ENCODE assay signal across 1 cellular context in the genomic region with DNA sequence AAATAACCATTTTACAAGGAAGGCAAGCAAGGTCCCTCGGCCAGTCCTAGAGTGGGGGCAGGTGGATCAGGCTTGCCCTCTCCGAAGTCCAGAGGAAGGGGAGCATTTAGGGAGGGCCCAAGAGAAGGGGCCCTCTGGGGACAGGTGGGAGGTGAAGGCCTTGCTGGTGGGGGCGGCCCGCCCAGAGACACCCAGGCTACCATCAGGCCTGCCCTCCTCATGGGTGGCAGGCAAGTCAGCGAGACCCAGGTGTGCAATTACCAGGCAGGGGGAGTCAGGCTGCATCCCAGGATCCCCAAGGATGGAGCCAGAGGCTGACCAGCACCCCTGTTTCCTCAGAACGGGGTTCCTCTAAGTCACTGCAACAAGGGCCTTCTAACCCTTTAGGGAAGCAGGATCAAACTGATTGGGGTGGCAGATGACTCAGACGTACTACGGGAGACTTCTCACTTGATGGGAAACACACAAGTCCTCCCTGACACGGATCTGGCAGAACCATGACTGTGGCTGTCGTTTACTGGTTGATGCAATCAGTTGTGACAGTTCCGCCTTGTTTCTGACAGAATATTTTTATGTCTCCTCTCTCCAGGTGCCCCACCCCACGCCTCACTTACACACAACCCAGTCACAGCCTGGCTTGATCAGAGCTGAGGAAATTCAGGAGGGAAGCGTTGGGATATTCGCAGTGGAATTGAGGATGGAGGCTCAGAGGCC.
A peak's percentile ranks its signal among the peaks of the same experiment; 100 is the strongest.
TF ChIP-seq lines count a peak whose summit lies in the region.

No MANE protein-coding gene starts in this region.

TF ChIP-seq in K562, 482 proteins besides CTCF, POLR2A, EP300 and RAD21 (continued from another document and continues in another):
- TF ChIP-seq, protein P1, sequence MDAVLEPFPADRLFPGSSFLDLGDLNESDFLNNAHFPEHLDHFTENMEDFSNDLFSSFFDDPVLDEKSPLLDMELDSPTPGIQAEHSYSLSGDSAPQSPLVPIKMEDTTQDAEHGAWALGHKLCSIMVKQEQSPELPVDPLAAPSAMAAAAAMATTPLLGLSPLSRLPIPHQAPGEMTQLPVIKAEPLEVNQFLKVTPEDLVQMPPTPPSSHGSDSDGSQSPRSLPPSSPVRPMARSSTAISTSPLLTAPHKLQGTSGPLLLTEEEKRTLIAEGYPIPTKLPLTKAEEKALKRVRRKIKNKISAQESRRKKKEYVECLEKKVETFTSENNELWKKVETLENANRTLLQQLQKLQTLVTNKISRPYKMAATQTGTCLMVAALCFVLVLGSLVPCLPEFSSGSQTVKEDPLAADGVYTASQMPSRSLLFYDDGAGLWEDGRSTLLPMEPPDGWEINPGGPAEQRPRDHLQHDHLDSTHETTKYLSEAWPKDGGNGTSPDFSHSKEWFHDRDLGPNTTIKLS (IDR thresholded peaks at IDR 0.05; ENCODE audit: borderline replicate concordance, low read depth), result no peak
- TF ChIP-seq TARDBP (IDR thresholded peaks at IDR 0.05) (no peak), ZNF274 (IDR thresholded peaks at IDR 0.05; ENCODE audit: borderline replicate concordance, low read depth, low read length) (no peak), NUFIP1 (IDR thresholded peaks at IDR 0.05; ENCODE audit: partially characterized antibody) (no peak), SIN3B (IDR thresholded peaks at IDR 0.05; ENCODE audit: low read depth) (no peak), NR2F6 (CRISPR knock-in tag; IDR thresholded peaks at IDR 0.05) (no peak), CAMTA2 (CRISPR knock-in tag; conservative IDR thresholded peaks at IDR 0.05) (no peak), GTF2E2 (tag; IDR thresholded peaks at IDR 0.05) (no peak), CTBP1 (IDR thresholded peaks at IDR 0.05; ENCODE audit: borderline replicate concordance) (peak; percentile 66; the same call in 1 of the 2 replicates), CEBPG (CRISPR knock-in tag; IDR thresholded peaks at IDR 0.05) (peak; percentile 86), CEBPG (tag; conservative IDR thresholded peaks at IDR 0.05 in 1 of 2, IDR thresholded peaks at IDR 0.05 in 1 of 2) (peak; percentile 56 to 87; a peak in 3 of 4 replicates), POLR2AphosphoS5 (IDR thresholded peaks at IDR 0.05; ENCODE audit: control insufficient read depth, insufficient read depth, low read depth, low read length) (no peak), NFIC (IDR thresholded peaks at IDR 0.05) (no peak), CBX2 (IDR thresholded peaks at IDR 0.05; ENCODE audit: insufficient read depth, low read length, poor library complexity, severe bottlenecking) (no peak), FOXJ2 (tag; IDR thresholded peaks at IDR 0.05) (no peak), ZNF184 (CRISPR knock-in tag; IDR thresholded peaks at IDR 0.05) (no peak), ARNT (IDR thresholded peaks at IDR 0.05) (no peak), ZC3H8 (IDR thresholded peaks at IDR 0.05) (no peak), BCL6 (CRISPR knock-in tag; IDR thresholded peaks at IDR 0.05) (no peak), MED1 (CRISPR knock-in tag; IDR thresholded peaks at IDR 0.05; ENCODE audit: borderline replicate concordance) (no peak), ETS2 (tag; IDR thresholded peaks at IDR 0.05; ENCODE audit: borderline replicate concordance, poor library complexity, severe bottlenecking) (no peak), SUPT5H (IDR thresholded peaks at IDR 0.05) (no peak), KLF13 (tag; IDR thresholded peaks at IDR 0.05; ENCODE audit: borderline replicate concordance, low read depth) (no peak), TCF7L2 (IDR thresholded peaks at IDR 0.05; ENCODE audit: low read depth, low read length) (no peak), MYNN (IDR thresholded peaks at IDR 0.05) (no peak), MYNN (CRISPR knock-in tag; IDR thresholded peaks at IDR 0.05) (no peak)
- TF ChIP-seq, protein P2, sequence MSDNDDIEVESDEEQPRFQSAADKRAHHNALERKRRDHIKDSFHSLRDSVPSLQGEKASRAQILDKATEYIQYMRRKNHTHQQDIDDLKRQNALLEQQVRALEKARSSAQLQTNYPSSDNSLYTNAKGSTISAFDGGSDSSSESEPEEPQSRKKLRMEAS (CRISPR knock-in tag; IDR thresholded peaks at IDR 0.05), result no peak
- TF ChIP-seq, protein P3, sequence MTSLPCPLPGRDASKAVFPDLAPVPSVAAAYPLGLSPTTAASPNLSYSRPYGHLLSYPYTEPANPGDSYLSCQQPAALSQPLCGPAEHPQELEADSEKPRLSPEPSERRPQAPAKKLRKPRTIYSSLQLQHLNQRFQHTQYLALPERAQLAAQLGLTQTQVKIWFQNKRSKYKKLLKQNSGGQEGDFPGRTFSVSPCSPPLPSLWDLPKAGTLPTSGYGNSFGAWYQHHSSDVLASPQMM (CRISPR knock-in tag; IDR thresholded peaks at IDR 0.05), result no peak
- TF ChIP-seq, protein P4, sequence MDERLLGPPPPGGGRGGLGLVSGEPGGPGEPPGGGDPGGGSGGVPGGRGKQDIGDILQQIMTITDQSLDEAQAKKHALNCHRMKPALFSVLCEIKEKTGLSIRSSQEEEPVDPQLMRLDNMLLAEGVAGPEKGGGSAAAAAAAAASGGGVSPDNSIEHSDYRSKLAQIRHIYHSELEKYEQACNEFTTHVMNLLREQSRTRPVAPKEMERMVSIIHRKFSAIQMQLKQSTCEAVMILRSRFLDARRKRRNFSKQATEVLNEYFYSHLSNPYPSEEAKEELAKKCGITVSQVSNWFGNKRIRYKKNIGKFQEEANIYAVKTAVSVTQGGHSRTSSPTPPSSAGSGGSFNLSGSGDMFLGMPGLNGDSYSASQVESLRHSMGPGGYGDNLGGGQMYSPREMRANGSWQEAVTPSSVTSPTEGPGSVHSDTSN (CRISPR knock-in tag; IDR thresholded peaks at IDR 0.05; ENCODE audit: low read depth), result no peak
- TF ChIP-seq, protein P4 (tag; conservative IDR thresholded peaks at IDR 0.05; ENCODE audit: low read depth), result peak; percentile 19; the same call in 1 of the 2 replicates
- TF ChIP-seq, protein P5, sequence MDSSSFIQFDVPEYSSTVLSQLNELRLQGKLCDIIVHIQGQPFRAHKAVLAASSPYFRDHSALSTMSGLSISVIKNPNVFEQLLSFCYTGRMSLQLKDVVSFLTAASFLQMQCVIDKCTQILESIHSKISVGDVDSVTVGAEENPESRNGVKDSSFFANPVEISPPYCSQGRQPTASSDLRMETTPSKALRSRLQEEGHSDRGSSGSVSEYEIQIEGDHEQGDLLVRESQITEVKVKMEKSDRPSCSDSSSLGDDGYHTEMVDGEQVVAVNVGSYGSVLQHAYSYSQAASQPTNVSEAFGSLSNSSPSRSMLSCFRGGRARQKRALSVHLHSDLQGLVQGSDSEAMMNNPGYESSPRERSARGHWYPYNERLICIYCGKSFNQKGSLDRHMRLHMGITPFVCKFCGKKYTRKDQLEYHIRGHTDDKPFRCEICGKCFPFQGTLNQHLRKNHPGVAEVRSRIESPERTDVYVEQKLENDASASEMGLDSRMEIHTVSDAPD (CRISPR knock-in tag; IDR thresholded peaks at IDR 0.05), result no peak
- TF ChIP-seq, protein P6, sequence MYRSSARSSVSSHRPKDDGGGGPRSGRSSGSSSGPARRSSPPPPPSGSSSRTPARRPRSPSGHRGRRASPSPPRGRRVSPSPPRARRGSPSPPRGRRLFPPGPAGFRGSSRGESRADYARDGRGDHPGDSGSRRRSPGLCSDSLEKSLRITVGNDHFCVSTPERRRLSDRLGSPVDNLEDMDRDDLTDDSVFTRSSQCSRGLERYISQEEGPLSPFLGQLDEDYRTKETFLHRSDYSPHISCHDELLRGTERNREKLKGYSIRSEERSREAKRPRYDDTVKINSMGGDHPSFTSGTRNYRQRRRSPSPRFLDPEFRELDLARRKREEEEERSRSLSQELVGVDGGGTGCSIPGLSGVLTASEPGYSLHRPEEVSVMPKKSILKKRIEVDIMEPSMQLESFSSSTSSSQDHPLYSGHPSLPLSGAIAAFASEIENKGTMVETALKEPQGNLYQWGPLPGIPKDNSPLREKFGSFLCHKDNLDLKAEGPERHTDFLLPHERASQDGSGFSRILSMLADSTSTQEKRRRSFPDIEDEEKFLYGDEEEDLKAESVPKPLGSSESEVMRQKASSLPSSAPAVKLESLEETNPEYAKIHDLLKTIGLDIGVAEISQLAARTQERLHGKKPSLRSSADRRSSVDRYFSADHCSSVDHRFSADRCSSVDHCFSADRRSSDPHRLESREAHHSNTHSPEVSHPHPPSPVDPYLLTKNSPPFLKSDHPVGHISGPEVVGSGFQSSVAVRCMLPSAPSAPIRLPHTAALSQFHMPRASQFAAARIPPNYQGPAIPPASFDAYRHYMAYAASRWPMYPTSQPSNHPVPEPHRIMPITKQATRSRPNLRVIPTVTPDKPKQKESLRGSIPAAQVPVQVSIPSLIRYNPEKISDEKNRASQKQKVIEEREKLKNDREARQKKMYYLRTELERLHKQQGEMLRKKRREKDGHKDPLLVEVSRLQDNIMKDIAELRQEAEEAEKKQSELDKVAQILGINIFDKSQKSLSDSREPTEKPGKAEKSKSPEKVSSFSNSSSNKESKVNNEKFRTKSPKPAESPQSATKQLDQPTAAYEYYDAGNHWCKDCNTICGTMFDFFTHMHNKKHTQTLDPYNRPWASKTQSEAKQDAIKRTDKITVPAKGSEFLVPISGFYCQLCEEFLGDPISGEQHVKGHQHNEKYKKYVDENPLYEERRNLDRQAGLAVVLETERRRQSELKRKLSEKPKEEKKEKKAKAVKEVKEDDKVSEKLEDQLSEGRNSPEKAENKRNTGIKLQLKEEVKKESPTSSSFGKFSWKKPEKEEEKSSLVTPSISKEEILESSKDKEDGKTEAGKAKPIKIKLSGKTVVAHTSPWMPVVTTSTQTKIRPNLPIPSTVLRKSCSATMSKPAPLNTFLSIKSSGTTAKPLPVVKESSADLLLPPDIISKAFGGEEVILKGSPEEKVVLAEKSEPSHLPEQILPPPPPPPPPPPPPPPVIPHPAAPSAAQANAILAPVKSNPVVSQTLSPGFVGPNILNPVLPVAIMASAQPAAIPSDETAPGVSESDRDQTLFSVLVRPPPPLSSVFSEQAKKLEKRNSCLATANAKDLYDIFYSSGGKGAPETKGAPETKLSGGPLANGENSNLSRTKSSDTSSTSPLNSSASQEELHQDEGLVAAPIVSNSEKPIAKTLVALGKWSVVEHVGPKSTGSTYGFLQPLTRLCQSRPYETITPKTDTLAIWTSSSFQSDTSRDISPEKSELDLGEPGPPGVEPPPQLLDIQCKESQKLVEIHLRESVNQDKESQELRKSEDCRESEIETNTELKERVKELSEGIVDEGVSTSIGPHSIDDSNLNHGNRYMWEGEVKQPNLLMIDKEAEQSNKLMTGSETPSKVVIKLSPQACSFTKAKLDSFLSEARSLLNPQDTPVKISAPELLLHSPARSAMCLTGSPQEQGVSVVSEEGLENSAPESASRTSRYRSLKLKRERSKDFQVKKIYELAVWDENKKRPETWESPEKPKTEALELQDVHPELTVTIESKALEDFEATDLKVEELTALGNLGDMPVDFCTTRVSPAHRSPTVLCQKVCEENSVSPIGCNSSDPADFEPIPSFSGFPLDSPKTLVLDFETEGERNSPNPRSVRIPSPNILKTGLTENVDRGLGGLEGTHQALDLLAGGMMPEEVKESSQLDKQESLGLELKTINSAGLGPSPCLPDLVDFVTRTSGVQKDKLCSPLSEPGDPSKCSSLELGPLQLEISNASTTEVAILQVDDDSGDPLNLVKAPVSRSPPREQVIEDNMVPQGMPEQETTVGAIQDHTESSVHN (IDR thresholded peaks at IDR 0.05; ENCODE audit: borderline replicate concordance in 1 of 2, low read depth in 1 of 2), result peak in 1 of 2 experiments; percentile 60; a peak in 1 of 4 replicates
- TF ChIP-seq, protein P7, sequence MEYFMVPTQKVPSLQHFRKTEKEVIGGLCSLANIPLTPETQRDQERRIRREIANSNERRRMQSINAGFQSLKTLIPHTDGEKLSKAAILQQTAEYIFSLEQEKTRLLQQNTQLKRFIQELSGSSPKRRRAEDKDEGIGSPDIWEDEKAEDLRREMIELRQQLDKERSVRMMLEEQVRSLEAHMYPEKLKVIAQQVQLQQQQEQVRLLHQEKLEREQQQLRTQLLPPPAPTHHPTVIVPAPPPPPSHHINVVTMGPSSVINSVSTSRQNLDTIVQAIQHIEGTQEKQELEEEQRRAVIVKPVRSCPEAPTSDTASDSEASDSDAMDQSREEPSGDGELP (CRISPR knock-in tag; IDR thresholded peaks at IDR 0.05; ENCODE audit: borderline replicate concordance), result no peak
- TF ChIP-seq, protein P8, sequence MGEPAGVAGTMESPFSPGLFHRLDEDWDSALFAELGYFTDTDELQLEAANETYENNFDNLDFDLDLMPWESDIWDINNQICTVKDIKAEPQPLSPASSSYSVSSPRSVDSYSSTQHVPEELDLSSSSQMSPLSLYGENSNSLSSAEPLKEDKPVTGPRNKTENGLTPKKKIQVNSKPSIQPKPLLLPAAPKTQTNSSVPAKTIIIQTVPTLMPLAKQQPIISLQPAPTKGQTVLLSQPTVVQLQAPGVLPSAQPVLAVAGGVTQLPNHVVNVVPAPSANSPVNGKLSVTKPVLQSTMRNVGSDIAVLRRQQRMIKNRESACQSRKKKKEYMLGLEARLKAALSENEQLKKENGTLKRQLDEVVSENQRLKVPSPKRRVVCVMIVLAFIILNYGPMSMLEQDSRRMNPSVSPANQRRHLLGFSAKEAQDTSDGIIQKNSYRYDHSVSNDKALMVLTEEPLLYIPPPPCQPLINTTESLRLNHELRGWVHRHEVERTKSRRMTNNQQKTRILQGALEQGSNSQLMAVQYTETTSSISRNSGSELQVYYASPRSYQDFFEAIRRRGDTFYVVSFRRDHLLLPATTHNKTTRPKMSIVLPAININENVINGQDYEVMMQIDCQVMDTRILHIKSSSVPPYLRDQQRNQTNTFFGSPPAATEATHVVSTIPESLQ (CRISPR knock-in tag; IDR thresholded peaks at IDR 0.05), result no peak
- TF ChIP-seq, protein P9, sequence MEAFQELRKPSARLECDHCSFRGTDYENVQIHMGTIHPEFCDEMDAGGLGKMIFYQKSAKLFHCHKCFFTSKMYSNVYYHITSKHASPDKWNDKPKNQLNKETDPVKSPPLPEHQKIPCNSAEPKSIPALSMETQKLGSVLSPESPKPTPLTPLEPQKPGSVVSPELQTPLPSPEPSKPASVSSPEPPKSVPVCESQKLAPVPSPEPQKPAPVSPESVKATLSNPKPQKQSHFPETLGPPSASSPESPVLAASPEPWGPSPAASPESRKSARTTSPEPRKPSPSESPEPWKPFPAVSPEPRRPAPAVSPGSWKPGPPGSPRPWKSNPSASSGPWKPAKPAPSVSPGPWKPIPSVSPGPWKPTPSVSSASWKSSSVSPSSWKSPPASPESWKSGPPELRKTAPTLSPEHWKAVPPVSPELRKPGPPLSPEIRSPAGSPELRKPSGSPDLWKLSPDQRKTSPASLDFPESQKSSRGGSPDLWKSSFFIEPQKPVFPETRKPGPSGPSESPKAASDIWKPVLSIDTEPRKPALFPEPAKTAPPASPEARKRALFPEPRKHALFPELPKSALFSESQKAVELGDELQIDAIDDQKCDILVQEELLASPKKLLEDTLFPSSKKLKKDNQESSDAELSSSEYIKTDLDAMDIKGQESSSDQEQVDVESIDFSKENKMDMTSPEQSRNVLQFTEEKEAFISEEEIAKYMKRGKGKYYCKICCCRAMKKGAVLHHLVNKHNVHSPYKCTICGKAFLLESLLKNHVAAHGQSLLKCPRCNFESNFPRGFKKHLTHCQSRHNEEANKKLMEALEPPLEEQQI (IDR thresholded peaks at IDR 0.05), result no peak
